ENCODE assay signal across 15 cellular contexts in the genomic region with DNA sequence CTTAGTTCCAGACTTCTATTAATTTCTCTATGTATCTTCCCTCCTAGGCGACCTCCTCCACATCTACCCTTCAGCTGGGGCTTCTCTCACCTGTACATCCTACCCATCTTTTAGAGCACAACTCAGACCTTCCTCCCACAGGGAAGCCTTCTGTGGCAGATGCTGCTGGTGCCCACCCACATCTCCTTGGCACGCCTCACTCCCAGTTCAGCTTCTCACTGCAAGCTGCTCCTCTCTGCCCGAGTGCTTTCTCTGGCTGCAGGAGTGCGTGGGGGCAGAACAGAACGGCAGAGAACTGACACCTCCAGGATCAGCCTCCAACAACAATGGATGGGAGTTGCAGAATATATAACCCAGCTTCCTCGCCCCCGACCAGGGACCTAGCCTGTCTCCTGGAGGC.
"Had no signal": no experiment of that assay in that cellular context is flagged by ENCODE, and none has a peak within 500 bp of the region (broad histone marks: within the 10 kb centered on the region; RNA-seq: fewer than 3 reads in every experiment).

No MANE protein-coding gene starts in this region.

- H3K36me3 ChIP-seq: left lung, spleen, thoracic aorta, WERI-Rb-1 had no signal

- H3K79me2 ChIP-seq: hepatocyte, parathyroid adenoma had no signal

- H3K4me1 ChIP-seq: left lung, parathyroid adenoma, spleen had no signal

- H3K27me3 ChIP-seq: hepatocyte had no signal

- ATAC-seq: left lung; naive thymus-derived CD4-positive, alpha-beta T cell; stimulated activated memory B cell treated with anti-CD40 and anti-IgM and Interleukin-4, amounts not matched to agents 10 μg/mL and 1 μg/mL and 100 μg/mL, for 72 hours had no signal

- H3K27ac ChIP-seq: hepatocyte, left lung, parathyroid adenoma, spleen, thoracic aorta, WERI-Rb-1 had no signal

- H3K9ac ChIP-seq: parathyroid adenoma had no signal

- H3K4me2 ChIP-seq: hepatocyte had no signal

- DNase-seq: activated CD4-positive, alpha-beta T cell treated with anti-CD3 and anti-CD28 coated beads for 1 hour; activated gamma-delta T cell; foreskin fibroblast; islet precursor cell; left lung; naive thymus-derived CD4-positive, alpha-beta T cell; retina; spleen; stimulated activated CD4-positive, alpha-beta T cell treated with anti-CD3 and anti-CD28 coated beads, Interleukin-4, amount 100 ng/mL, for 4 hours; T-helper 2 cell; WERI-Rb-1 had no signal

- H3K4me3 ChIP-seq: hepatocyte, left lung, spleen, thoracic aorta had no signal
